Comparison of ENCODE assay signal across 1 cellular context in the genomic region with DNA sequence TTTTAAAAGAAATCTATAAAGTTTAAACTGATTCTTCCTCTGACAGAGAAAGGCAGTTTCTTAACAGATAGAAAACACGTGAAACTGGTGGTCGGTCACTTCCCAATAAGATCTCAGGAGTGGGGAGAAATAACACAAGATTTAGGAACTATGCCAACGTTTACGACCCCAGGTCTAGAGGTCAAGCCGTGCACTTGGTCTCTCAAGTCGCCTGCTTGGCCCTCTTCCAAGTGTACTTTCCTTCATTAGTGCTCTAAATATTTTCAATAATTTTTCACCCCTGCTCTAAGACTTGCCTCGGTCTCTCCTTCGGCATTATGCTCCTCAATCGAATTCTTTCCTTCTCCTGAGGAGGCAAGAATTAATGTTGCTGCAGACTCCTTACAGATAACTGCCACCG.
TF ChIP-seq lines count a peak whose summit lies in the region.

No MANE protein-coding gene starts in this region.

TF ChIP-seq in HepG2, 621 proteins besides CTCF, POLR2A, EP300 and RAD21 (continued from another document):
- TF ChIP-seq ZFP37 (CRISPR knock-in tag; IDR thresholded peaks at IDR 0.05; ENCODE audit: borderline replicate concordance) = no peak
- no peak for TF ChIP-seq ZNF205 (CRISPR knock-in tag; IDR thresholded peaks at IDR 0.05)
- no peak for TF ChIP-seq RELA (CRISPR knock-in tag; IDR thresholded peaks at IDR 0.05)
- TF ChIP-seq, protein P1, sequence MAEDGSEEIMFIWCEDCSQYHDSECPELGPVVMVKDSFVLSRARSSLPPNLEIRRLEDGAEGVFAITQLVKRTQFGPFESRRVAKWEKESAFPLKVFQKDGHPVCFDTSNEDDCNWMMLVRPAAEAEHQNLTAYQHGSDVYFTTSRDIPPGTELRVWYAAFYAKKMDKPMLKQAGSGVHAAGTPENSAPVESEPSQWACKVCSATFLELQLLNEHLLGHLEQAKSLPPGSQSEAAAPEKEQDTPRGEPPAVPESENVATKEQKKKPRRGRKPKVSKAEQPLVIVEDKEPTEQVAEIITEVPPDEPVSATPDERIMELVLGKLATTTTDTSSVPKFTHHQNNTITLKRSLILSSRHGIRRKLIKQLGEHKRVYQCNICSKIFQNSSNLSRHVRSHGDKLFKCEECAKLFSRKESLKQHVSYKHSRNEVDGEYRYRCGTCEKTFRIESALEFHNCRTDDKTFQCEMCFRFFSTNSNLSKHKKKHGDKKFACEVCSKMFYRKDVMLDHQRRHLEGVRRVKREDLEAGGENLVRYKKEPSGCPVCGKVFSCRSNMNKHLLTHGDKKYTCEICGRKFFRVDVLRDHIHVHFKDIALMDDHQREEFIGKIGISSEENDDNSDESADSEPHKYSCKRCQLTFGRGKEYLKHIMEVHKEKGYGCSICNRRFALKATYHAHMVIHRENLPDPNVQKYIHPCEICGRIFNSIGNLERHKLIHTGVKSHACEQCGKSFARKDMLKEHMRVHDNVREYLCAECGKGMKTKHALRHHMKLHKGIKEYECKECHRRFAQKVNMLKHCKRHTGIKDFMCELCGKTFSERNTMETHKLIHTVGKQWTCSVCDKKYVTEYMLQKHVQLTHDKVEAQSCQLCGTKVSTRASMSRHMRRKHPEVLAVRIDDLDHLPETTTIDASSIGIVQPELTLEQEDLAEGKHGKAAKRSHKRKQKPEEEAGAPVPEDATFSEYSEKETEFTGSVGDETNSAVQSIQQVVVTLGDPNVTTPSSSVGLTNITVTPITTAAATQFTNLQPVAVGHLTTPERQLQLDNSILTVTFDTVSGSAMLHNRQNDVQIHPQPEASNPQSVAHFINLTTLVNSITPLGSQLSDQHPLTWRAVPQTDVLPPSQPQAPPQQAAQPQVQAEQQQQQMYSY (CRISPR knock-in tag; IDR thresholded peaks at IDR 0.05) = no peak
- TF ChIP-seq, protein P2, sequence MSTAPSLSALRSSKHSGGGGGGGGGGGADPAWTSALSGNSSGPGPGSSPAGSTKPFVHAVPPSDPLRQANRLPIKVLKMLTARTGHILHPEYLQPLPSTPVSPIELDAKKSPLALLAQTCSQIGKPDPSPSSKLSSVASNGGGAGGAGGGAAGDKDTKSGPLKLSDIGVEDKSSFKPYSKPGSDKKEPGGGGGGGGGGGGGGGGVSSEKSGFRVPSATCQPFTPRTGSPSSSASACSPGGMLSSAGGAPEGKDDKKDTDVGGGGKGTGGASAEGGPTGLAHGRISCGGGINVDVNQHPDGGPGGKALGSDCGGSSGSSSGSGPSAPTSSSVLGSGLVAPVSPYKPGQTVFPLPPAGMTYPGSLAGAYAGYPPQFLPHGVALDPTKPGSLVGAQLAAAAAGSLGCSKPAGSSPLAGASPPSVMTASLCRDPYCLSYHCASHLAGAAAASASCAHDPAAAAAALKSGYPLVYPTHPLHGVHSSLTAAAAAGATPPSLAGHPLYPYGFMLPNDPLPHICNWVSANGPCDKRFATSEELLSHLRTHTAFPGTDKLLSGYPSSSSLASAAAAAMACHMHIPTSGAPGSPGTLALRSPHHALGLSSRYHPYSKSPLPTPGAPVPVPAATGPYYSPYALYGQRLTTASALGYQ (CRISPR knock-in tag; IDR thresholded peaks at IDR 0.05) = no peak
- TF ChIP-seq, protein P3, sequence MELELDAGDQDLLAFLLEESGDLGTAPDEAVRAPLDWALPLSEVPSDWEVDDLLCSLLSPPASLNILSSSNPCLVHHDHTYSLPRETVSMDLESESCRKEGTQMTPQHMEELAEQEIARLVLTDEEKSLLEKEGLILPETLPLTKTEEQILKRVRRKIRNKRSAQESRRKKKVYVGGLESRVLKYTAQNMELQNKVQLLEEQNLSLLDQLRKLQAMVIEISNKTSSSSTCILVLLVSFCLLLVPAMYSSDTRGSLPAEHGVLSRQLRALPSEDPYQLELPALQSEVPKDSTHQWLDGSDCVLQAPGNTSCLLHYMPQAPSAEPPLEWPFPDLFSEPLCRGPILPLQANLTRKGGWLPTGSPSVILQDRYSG (CRISPR knock-in tag; IDR thresholded peaks at IDR 0.05) = no peak
